8 cellular contexts compared by ENCODE assay signal in the genomic region with DNA sequence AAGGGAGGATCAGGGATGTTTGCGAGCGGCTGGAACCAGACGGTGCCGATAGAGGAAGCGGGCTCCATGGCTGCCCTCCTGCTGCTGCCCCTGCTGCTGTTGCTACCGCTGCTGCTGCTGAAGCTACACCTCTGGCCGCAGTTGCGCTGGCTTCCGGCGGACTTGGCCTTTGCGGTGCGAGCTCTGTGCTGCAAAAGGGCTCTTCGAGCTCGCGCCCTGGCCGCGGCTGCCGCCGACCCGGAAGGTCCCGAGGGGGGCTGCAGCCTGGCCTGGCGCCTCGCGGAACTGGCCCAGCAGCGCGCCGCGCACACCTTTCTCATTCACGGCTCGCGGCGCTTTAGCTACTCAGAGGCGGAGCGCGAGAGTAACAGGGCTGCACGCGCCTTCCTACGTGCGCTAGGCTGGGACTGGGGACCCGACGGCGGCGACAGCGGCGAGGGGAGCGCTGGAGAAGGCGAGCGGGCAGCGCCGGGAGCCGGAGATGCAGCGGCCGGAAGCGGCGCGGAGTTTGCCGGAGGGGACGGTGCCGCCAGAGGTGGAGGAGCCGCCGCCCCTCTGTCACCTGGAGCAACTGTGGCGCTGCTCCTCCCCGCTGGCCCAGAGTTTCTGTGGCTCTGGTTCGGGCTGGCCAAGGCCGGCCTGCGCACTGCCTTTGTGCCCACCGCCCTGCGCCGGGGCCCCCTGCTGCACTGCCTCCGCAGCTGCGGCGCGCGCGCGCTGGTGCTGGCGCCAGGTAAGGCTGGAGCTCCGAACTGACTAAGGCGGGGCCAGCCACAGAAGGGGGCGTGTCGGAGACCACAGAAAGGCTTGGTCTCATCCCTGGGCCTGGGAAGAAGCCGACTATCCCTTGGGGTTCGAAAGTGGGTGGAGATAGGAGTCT. TPM values are rescaled to one million over a fixed set of nuclear protein-coding genes. Genes with fewer than 3 reads are reported as not detected.
A peak's percentile ranks its signal among the peaks of the same experiment; 100 is the strongest.
DNase-seq lines count a peak whose midpoint lies in the region; ATAC-seq and TF ChIP-seq lines count a peak whose summit lies in the region.

No MANE protein-coding gene starts in this region.

- H3K27me3 ChIP-seq in uterus, result no peaks in the 10 kb centered on the region

- no peaks in the 10 kb centered on the region for H3K36me3 ChIP-seq in uterus

- no peaks in the 10 kb centered on the region for H3K9me3 ChIP-seq in uterus

- TF ChIP-seq POLR2A in GM19099 (IDR thresholded peaks at IDR 0.05; ENCODE audit: extremely low read depth, insufficient read length, low read depth) (peak; percentile 52), uterus (IDR thresholded peaks at IDR 0.05) (peak; percentile 15 to 54)

- H3K4me1 ChIP-seq in uterus, result peaks cover 0 to 8% of the 10 kb centered on the region in 2 donors

- peak in 1 of 4 experiments; percentile 14 for TF ChIP-seq CTCF in uterus (IDR thresholded peaks at IDR 0.05)

- ATAC-seq in Right ventricle myocardium superior (ENCODE audit: poor library complexity), result peak; percentile 47

- H3K27ac ChIP-seq in uterus, result peak overlapping the region; percentile 86 to 88

- H3K4me3 ChIP-seq in Jurkat, Clone E6-1 (ENCODE audit: low read length), result peak overlapping the region; percentile 52
- peak overlapping the region; percentile 54 to 77 for H3K4me3 ChIP-seq in uterus

- intact Hi-C loops in Right ventricle myocardium superior (cut with DNase I) (no loop called here), posterior cingulate gyrus (cut with DNase I) (loop anchor here (10.0 kb wide), 1 partner anchor 101 kb away; the partner anchor contains the start of genes ILF2 and NPR1), uterus (cut with DNase I; ENCODE audit: low total_unique reads) (no loop called here)

- DNase-seq in AG08395 (ENCODE audit: low spot score), result peak; percentile 43
- DNase-seq in Jurkat, Clone E6-1 (ENCODE audit: low read depth, low spot score), result no peak
- DNase-seq in RPMI8226, result peak; percentile 84
- peak; percentile 65 for DNase-seq in activated naive CD4-positive, alpha-beta T cell treated with Interleukin-2 at 50 U/mL for 16 hours
- peak; percentile 82 for DNase-seq in Right ventricle myocardium superior
- DNase-seq in posterior cingulate gyrus, result peak in 7 of 10 donors; percentile 28 to 92 (median 54)
- DNase-seq in uterus, result peak; percentile 78 to 86

RNA-seq across cellular contexts. Expression of gene SLC27A3, which starts 0.5 kb away (rescaled TPM):
- 6.4 TPM for polyA plus RNA-seq in Jurkat, Clone E6-1 (2012; ENCODE audit: insufficient read depth, insufficient read length)
- total RNA-seq in Right ventricle myocardium superior, result 12.0 TPM
- total RNA-seq in uterus, result 100 to 1,000 TPM in 1 of 4 donors, 10 to 100 TPM in 3; 12.9 to 364 (median 36.7) TPM

RNA-seq across cellular contexts. Expression of gene INTS3, which starts 47.8 kb away (rescaled TPM):
- polyA plus RNA-seq in Jurkat, Clone E6-1 (2012; ENCODE audit: insufficient read depth, insufficient read length), result 29.6 TPM
- total RNA-seq in Right ventricle myocardium superior (31.8 TPM), uterus (10 to 100 TPM; 35.9 to 70.1 (median 61.3) TPM)
